Comparison of ENCODE assay signal across 25 cellular contexts in genomic region chr5:100858987-100859545, GRCh38. TPM values are rescaled to one million over a fixed set of nuclear protein-coding genes. Genes with fewer than 3 reads are reported as not detected.
"Had no signal": no experiment of that assay in that cellular context is flagged by ENCODE, and none has a peak within 500 bp of the region (broad histone marks: within the 10 kb centered on the region; RNA-seq: fewer than 3 reads in every experiment).

No MANE protein-coding gene starts in this region.

- H3K4me1 ChIP-seq: ascending aorta, gastroesophageal sphincter, psoas muscle, suprapubic skin, transverse colon, uterus had no signal

- H3K4me3 Mint-ChIP-seq: activated CD4-positive, alpha-beta memory T cell treated with anti-CD3 and anti-CD28 coated beads for 36 hours; activated CD4-positive, alpha-beta T cell treated with anti-CD3 and anti-CD28 coated beads for 36 hours; activated CD8-positive, alpha-beta memory T cell treated with anti-CD3 and anti-CD28 coated beads, Interleukin-2, amount 10 ng/mL, durations not matched to agents 7 days and 5 days; activated naive CD4-positive, alpha-beta T cell treated with anti-CD3 and anti-CD28 coated beads, Interleukin-2, amount 50 U/mL, for 24 hours; central memory CD8-positive, alpha-beta T cell; immature natural killer cell; neural crest cell; T-helper 17 cell had no signal

- DNase-seq: activated CD4-positive, alpha-beta memory T cell treated with anti-CD3 and anti-CD28 coated beads for 36 hours; activated CD4-positive, alpha-beta T cell treated with anti-CD3 and anti-CD28 coated beads for 36 hours; activated CD8-positive, alpha-beta memory T cell treated with anti-CD3 and anti-CD28 coated beads, Interleukin-2, amount 10 ng/mL, durations not matched to agents 7 days and 5 days; activated gamma-delta T cell; heart right ventricle; immature natural killer cell; kidney glomerular epithelial cell; left ventricle myocardium inferior; mammary epithelial cell; psoas muscle; right cardiac atrium; stimulated activated naive CD8-positive, alpha-beta T cell treated with anti-CD3 and anti-CD28 coated beads, Interleukin-15, amount 100 ng/mL, for 72 hours; T-helper 17 cell; transverse colon; uterus had no signal

- H3K4me1 Mint-ChIP-seq: neural crest cell had no signal

- H3K27me3 ChIP-seq: ascending aorta, gastroesophageal sphincter, heart right ventricle, suprapubic skin, transverse colon, uterus had no signal

- H3K36me3 ChIP-seq: ascending aorta, gastroesophageal sphincter, left ventricle myocardium inferior, suprapubic skin, transverse colon, uterus had no signal

- FAIRE-seq: endometrium, TTC549 had no signal

- H3K27me3 Mint-ChIP-seq: activated CD4-positive, alpha-beta memory T cell treated with anti-CD3 and anti-CD28 coated beads for 36 hours; activated CD4-positive, alpha-beta T cell treated with anti-CD3 and anti-CD28 coated beads for 36 hours; activated CD8-positive, alpha-beta memory T cell treated with anti-CD3 and anti-CD28 coated beads, Interleukin-2, amount 10 ng/mL, durations not matched to agents 7 days and 5 days; activated naive CD4-positive, alpha-beta T cell treated with anti-CD3 and anti-CD28 coated beads, Interleukin-2, amount 50 U/mL, for 24 hours; central memory CD8-positive, alpha-beta T cell; stimulated activated naive CD8-positive, alpha-beta T cell treated with anti-CD3 and anti-CD28 coated beads, Interleukin-15, amount 100 ng/mL, for 72 hours; T-helper 17 cell had no signal

- H3K27ac ChIP-seq: ascending aorta, coronary artery, gastroesophageal sphincter, heart right ventricle, left ventricle myocardium inferior, psoas muscle, skin epidermis, suprapubic skin, transverse colon, uterus had no signal

- ATAC-seq: activated CD4-positive, alpha-beta T cell treated with anti-CD3 and anti-CD28 coated beads for 36 hours; activated CD8-positive, alpha-beta memory T cell treated with anti-CD3 and anti-CD28 coated beads, Interleukin-2, amount 10 ng/mL, durations not matched to agents 7 days and 5 days; gastroesophageal sphincter; heart right ventricle; psoas muscle; right cardiac atrium; stimulated activated naive CD8-positive, alpha-beta T cell treated with anti-CD3 and anti-CD28 coated beads, Interleukin-15, amount 100 ng/mL, for 72 hours; T-helper 17 cell had no signal

- H3K9me3 ChIP-seq: ascending aorta, gastroesophageal sphincter, heart right ventricle, left ventricle myocardium inferior, psoas muscle, suprapubic skin, transverse colon, uterus had no signal

- H3K4me3 ChIP-seq: ascending aorta, coronary artery, gastroesophageal sphincter, heart right ventricle, left ventricle myocardium inferior, psoas muscle, skin epidermis, suprapubic skin, transverse colon, uterus had no signal

- H3K9me3 Mint-ChIP-seq: activated CD4-positive, alpha-beta memory T cell treated with anti-CD3 and anti-CD28 coated beads for 36 hours; activated naive CD4-positive, alpha-beta T cell treated with anti-CD3 and anti-CD28 coated beads, Interleukin-2, amount 50 U/mL, for 24 hours; central memory CD8-positive, alpha-beta T cell; immature natural killer cell; neural crest cell had no signal

- H3K27ac Mint-ChIP-seq: activated CD4-positive, alpha-beta memory T cell treated with anti-CD3 and anti-CD28 coated beads for 36 hours; stimulated activated naive CD8-positive, alpha-beta T cell treated with anti-CD3 and anti-CD28 coated beads, Interleukin-15, amount 100 ng/mL, for 72 hours; T-helper 17 cell had no signal

RNA-seq across cellular contexts. Expression of gene ST8SIA4, which starts 44.0 kb away (rescaled TPM):
- polyA plus RNA-seq: mammary epithelial cell had no signal
